In the genomic region with DNA sequence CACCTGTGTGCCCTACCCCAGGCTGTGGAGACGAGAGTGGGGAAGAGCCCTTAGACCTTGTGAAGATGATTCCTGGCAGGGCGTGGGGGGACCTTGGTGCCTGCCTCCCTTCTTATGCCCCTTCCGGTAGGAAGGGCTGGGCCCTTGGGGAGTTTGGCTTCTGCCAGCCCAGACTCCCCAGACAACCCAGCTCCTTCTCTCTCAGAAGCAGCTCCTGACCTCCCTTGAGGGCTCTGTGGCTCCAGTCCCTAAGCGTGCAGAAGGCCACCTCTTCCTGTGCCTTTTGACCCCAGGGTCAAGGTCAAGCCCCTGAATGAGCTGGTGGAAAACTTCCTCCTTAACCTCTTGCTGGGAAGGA, we compare ENCODE assay signal across 8 cellular contexts. TPM values are rescaled to one million over a fixed set of nuclear protein-coding genes. Genes with fewer than 3 reads are reported as not detected.
DNase-seq lines count a peak whose midpoint lies in the region; ATAC-seq and TF ChIP-seq lines count a peak whose summit lies in the region.

No MANE protein-coding gene starts in this region.

- H3K4me2 ChIP-seq in trophoblast cell (ENCODE audit: low read length): peak overlapping the region; percentile 91

- H3K18ac ChIP-seq in trophoblast cell (ENCODE audit: low read length): peak overlapping the region; percentile 1

- H3K4me1 ChIP-seq in NT2/D1 (ENCODE audit: insufficient read depth, insufficient read length) (peaks cover 18% of the 10 kb centered on the region), trophoblast cell (ENCODE audit: control insufficient read depth in 1 of 2, insufficient read depth in 2 of 2, low read length in 2 of 2) (peaks cover 18 to 23% of the 10 kb centered on the region in 2 experiments)

- intact Hi-C loops in posterior vena cava (cut with DNase I): no loop called here

- H3K9ac ChIP-seq in NT2/D1 (ENCODE audit: insufficient read length, low read depth): peak overlapping the region; percentile 94
- no peak overlapping the region for H3K9ac ChIP-seq in trophoblast cell (ENCODE audit: low read length)

- H3K4me3 ChIP-seq in NT2/D1 (ENCODE audit: insufficient read length, low read depth): peak overlapping the region; percentile 91
- peak overlapping the region; percentile 84 for H3K4me3 ChIP-seq in trophoblast cell (ENCODE audit: low read depth, low read length)

- H4K12ac ChIP-seq in trophoblast cell (ENCODE audit: low read depth, low read length): no peak overlapping the region

- peak overlapping the region; percentile 90 for H3K4me3 Mint-ChIP-seq in endothelial cell (ENCODE audit: unreplicated experiment)

- peak overlapping the region; percentile 21 for H3K14ac ChIP-seq in trophoblast cell (ENCODE audit: low read length)

- peaks cover 8% of the 10 kb centered on the region for H3K79me2 ChIP-seq in trophoblast cell (ENCODE audit: control insufficient read depth, insufficient read depth, low read length, poor library complexity)

- no peaks in the 10 kb centered on the region for H3K9me3 Mint-ChIP-seq in endothelial cell (ENCODE audit: unreplicated experiment)

- H3K23ac ChIP-seq in trophoblast cell (ENCODE audit: low read length): no peak overlapping the region

- H3K27ac ChIP-seq in trophoblast cell (ENCODE audit: low read depth, low read length): no peak overlapping the region

- H2BK5ac ChIP-seq in trophoblast cell (ENCODE audit: low read depth, low read length, poor library complexity): no peak overlapping the region

- H3K79me1 ChIP-seq in trophoblast cell (ENCODE audit: low read length): peaks cover 20% of the 10 kb centered on the region

- H3K36me3 ChIP-seq in NT2/D1 (ENCODE audit: insufficient read depth, insufficient read length, low read length) (peaks cover 20% of the 10 kb centered on the region), trophoblast cell (ENCODE audit: control insufficient read depth in 1 of 2, insufficient read depth in 2 of 2, low read length in 2 of 2) (no peaks in the 10 kb centered on the region)

- H4K91ac ChIP-seq in trophoblast cell (ENCODE audit: low read depth, low read length): peak overlapping the region; percentile 0

- H2AK5ac ChIP-seq in trophoblast cell (ENCODE audit: low read length): no peak overlapping the region

- H3K36me3 Mint-ChIP-seq in endothelial cell (ENCODE audit: low read depth, unreplicated experiment): peaks cover 4% of the 10 kb centered on the region

- no peak overlapping the region for H2BK120ac ChIP-seq in trophoblast cell (ENCODE audit: insufficient read depth, low read length, poor library complexity)

- H3K4me1 Mint-ChIP-seq in endothelial cell (ENCODE audit: unreplicated experiment): peaks cover 27% of the 10 kb centered on the region

- WGBS in trophoblast cell (ENCODE audit: extremely low coverage, insufficient coverage, insufficient read length): no CpG with 5 or more reads among the region's 4 CpGs

- no peak overlapping the region for H2AFZ ChIP-seq in trophoblast cell (ENCODE audit: insufficient read depth, low read length, poor library complexity)

- TF ChIP-seq CTCF in endothelial cell (IDR thresholded peaks at IDR 0.05; ENCODE audit: unreplicated experiment) (no peak), omental fat pad (IDR thresholded peaks at IDR 0.05) (no peak)

- H3K27me3 ChIP-seq in NT2/D1 (ENCODE audit: insufficient read depth, insufficient read length) (no peaks in the 10 kb centered on the region), trophoblast cell (ENCODE audit: insufficient read depth, low read length) (no peaks in the 10 kb centered on the region)

- H3K9me3 ChIP-seq in NT2/D1 (ENCODE audit: insufficient read depth, low read length): no peaks in the 10 kb centered on the region
- H3K9me3 ChIP-seq in trophoblast cell (ENCODE audit: insufficient read depth, low read depth, low read length): no peaks in the 10 kb centered on the region

- H3K4ac ChIP-seq in trophoblast cell (ENCODE audit: low read depth, low read length): no peak overlapping the region

- H3K27me3 Mint-ChIP-seq in endothelial cell (ENCODE audit: unreplicated experiment): peaks cover 6% of the 10 kb centered on the region

- no peak overlapping the region for H2BK12ac ChIP-seq in trophoblast cell (ENCODE audit: low read length)

- DNase-seq in GM03348 (ENCODE audit: low spot score) (peak; percentile 7), NT2/D1 (ENCODE audit: low read depth, low spot score) (no peak), endothelial cell (ENCODE audit: low spot score) (no peak), trophoblast cell (no peak), posterior vena cava (ENCODE audit: low spot score) (no peak), omental fat pad (ENCODE audit: low spot score) (no peak), AML-193 (lab: John Stamatoyannopoulos, UW) (no peak), medulla oblongata (ENCODE audit: extremely low spot score) (no peak)

- peak overlapping the region; percentile 5 for H4K8ac ChIP-seq in trophoblast cell (ENCODE audit: low read depth, low read length)

- H3K27ac Mint-ChIP-seq in endothelial cell (ENCODE audit: unreplicated experiment): no peak overlapping the region

- no peak for ATAC-seq in omental fat pad (ENCODE audit: low FRiP score)

RNA-seq across cellular contexts. Expression of a gene that starts 1.0 kb away (rescaled TPM):
- total RNA-seq in endothelial cell (ENCODE audit: unreplicated experiment): 25.3 TPM
- 45.7 and 48.1 TPM in 2 replicates for polyA plus RNA-seq in trophoblast cell (2013)
- total RNA-seq in posterior vena cava: 10 to 100 TPM; 10.2 to 13.9 TPM
- 10 to 100 TPM; 11.4 to 46.1 (median 28.1) TPM for total RNA-seq in omental fat pad

RNA-seq across cellular contexts. Expression of a gene that starts 58.3 kb away (rescaled TPM):
- total RNA-seq in endothelial cell (ENCODE audit: unreplicated experiment) (171 TPM), posterior vena cava (100 to 1,000 TPM; 129 to 265 TPM), omental fat pad (100 to 1,000 TPM; 108 to 161 (median 121) TPM)
- 468 and 486 TPM in 2 replicates for polyA plus RNA-seq in trophoblast cell (2013)
